Comparison of ENCODE assay signal across 14 cellular contexts in genomic region chr12:47097276-47097896, GRCh38. TPM values are rescaled to one million over a fixed set of nuclear protein-coding genes. Genes with fewer than 3 reads are reported as not detected.
DNase-seq lines count a peak whose midpoint lies in the region; ATAC-seq, FAIRE-seq and TF ChIP-seq lines count a peak whose summit lies in the region.
"Had no signal": no experiment of that assay in that cellular context is flagged by ENCODE, and none has a peak within 500 bp of the region (broad histone marks: within the 10 kb centered on the region; RNA-seq: fewer than 3 reads in every experiment).

No MANE protein-coding gene starts in this region.

- ATAC-seq in Right ventricle myocardium inferior: no peak
- ATAC-seq: activated CD8-positive, alpha-beta memory T cell treated with anti-CD3 and anti-CD28 coated beads, Interleukin-2, amount 10 ng/mL, durations not matched to agents 7 days and 5 days; upper lobe of right lung had no signal

- H3K27ac ChIP-seq in mesenchymal stem cell (ENCODE audit: low read length, poor library complexity, severe bottlenecking) (no peak overlapping the region), A673 (ENCODE audit: low read depth, low read length, poor library complexity, severe bottlenecking) (no peak overlapping the region), SJCRH30 (no peak overlapping the region)
- H3K27ac ChIP-seq: parathyroid adenoma, upper lobe of right lung had no signal

- H3K4me3 ChIP-seq in MG63 (no peak overlapping the region), bronchial epithelial cell (ENCODE audit: low read depth, low read length) (no peak overlapping the region), mesenchymal stem cell (ENCODE audit: insufficient read depth in 1 of 2, low read depth in 1 of 2, low read length in 2 of 2) (no peak overlapping the region), A673 (ENCODE audit: low read depth, low read length, poor library complexity, severe bottlenecking) (no peak overlapping the region), SJCRH30 (no peak overlapping the region)
- H3K4me3 ChIP-seq: upper lobe of right lung had no signal

- 58% methylated on average over 7 of the region's 7 CpGs for WGBS in mesenchymal stem cell

- peak overlapping the region in 1 of 2 experiments; percentile 93 for H2BK12ac ChIP-seq in mesenchymal stem cell (ENCODE audit: low read length in 2 of 2)

- peak overlapping the region in 1 of 2 experiments; percentile 64 for H3K4ac ChIP-seq in mesenchymal stem cell (ENCODE audit: low read depth in 1 of 2, low read length in 2 of 2)

- H3K27me3 ChIP-seq in MG63 (no peaks in the 10 kb centered on the region), bronchial epithelial cell (ENCODE audit: control insufficient read depth, insufficient read depth, low read length) (no peaks in the 10 kb centered on the region), mesenchymal stem cell (ENCODE audit: control insufficient read depth in 1 of 2, insufficient read depth in 1 of 2, low read length in 2 of 2) (no peaks in the 10 kb centered on the region), A673 (replicated peaks; ENCODE audit: insufficient read depth, low read depth, low read length, poor library complexity) (no peaks in the 10 kb centered on the region), SJCRH30 (no peaks in the 10 kb centered on the region)
- H3K27me3 ChIP-seq: BE2C, upper lobe of right lung had no signal

- H3K36me3 ChIP-seq in MG63: no peaks in the 10 kb centered on the region
- no peaks in the 10 kb centered on the region for H3K36me3 ChIP-seq in bronchial epithelial cell (ENCODE audit: control insufficient read depth, insufficient read depth, low read length)
- H3K36me3 ChIP-seq in mesenchymal stem cell (ENCODE audit: control insufficient read depth in 1 of 2, insufficient read depth in 2 of 2, low read depth in 1 of 2, low read length in 2 of 2): no peaks in the 10 kb centered on the region
- no peaks in the 10 kb centered on the region for H3K36me3 ChIP-seq in A673 (ENCODE audit: insufficient read depth, low read length, poor library complexity, severe bottlenecking)
- no peaks in the 10 kb centered on the region for H3K36me3 ChIP-seq in SJCRH30
- H3K36me3 ChIP-seq: BE2C, upper lobe of right lung had no signal

- no peak overlapping the region for H2BK15ac ChIP-seq in mesenchymal stem cell (ENCODE audit: low read depth, poor library complexity, severe bottlenecking)

- no peak overlapping the region for H2BK120ac ChIP-seq in mesenchymal stem cell (ENCODE audit: low read depth, low read length)

- no peak overlapping the region for H3K23ac ChIP-seq in mesenchymal stem cell (ENCODE audit: low read length in 2 of 2)

- no peak overlapping the region for H3K4me2 ChIP-seq in mesenchymal stem cell (ENCODE audit: low read length, poor library complexity, severe bottlenecking)

- FAIRE-seq in bronchial epithelial cell (lab: Jason Lieb, UNC): no peak

- H3K4me1 ChIP-seq in mesenchymal stem cell (ENCODE audit: control insufficient read depth, insufficient read depth, low read depth, low read length): no peaks in the 10 kb centered on the region
- no peaks in the 10 kb centered on the region for H3K4me1 ChIP-seq in A673 (ENCODE audit: insufficient read depth, low read length, poor library complexity, severe bottlenecking)
- H3K4me1 ChIP-seq in SJCRH30: no peaks in the 10 kb centered on the region
- H3K4me1 ChIP-seq: BE2C, parathyroid adenoma, upper lobe of right lung had no signal

- H3K9me3 ChIP-seq in MG63 (no peaks in the 10 kb centered on the region), mesenchymal stem cell (ENCODE audit: control insufficient read depth, low read length) (no peaks in the 10 kb centered on the region), A673 (ENCODE audit: low read depth, low read length, poor library complexity, severe bottlenecking) (no peaks in the 10 kb centered on the region), SJCRH30 (replicated peaks) (no peaks in the 10 kb centered on the region)
- H3K9me3 ChIP-seq: BE2C, upper lobe of right lung had no signal

- CTCF ChIA-PET in A673 (lab: Charles Lee): no interaction called here

- peak overlapping the region; percentile 13 to 58 for H3K18ac ChIP-seq in mesenchymal stem cell (ENCODE audit: low read depth in 1 of 2, low read length in 2 of 2)

- H3K14ac ChIP-seq in mesenchymal stem cell (ENCODE audit: low read length in 2 of 2): no peak overlapping the region

- no peak overlapping the region for H2AFZ ChIP-seq in mesenchymal stem cell (ENCODE audit: low read depth, low read length)
- H2AFZ ChIP-seq: parathyroid adenoma had no signal

- DNase-seq in AG09319 (ENCODE audit: extremely low read depth, low read depth) (peak; percentile 40), MG63 (peak; percentile 50), bronchial epithelial cell (ENCODE audit: low read depth) (peak; percentile 63), mesenchymal stem cell (peak; percentile 59), Right ventricle myocardium inferior (ENCODE audit: missing footprints) (no peak), A673 (ENCODE audit: low spot score) (no peak), SJCRH30 (no peak)
- DNase-seq in activated CD4-positive, alpha-beta T cell treated with anti-CD3 and anti-CD28 coated beads, Interleukin-2, amount 50 U/mL, for 4 hours: no peak
- DNase-seq: activated CD8-positive, alpha-beta memory T cell treated with anti-CD3 and anti-CD28 coated beads, Interleukin-2, amount 10 ng/mL, durations not matched to agents 7 days and 5 days; BE2C; KBM-7; NCI-H1694 treated with DMSO at 0.1 percent for 48 hours; upper lobe of right lung had no signal

- peak overlapping the region; percentile 50 for H4K91ac ChIP-seq in mesenchymal stem cell (ENCODE audit: low read length)

- H3K9ac ChIP-seq in mesenchymal stem cell (ENCODE audit: low read length): no peak overlapping the region
- H3K9ac ChIP-seq: parathyroid adenoma had no signal

- H3K79me1 ChIP-seq in mesenchymal stem cell (replicated peaks; ENCODE audit: low read length, poor library complexity, severe bottlenecking): peaks cover 1% of the 10 kb centered on the region

- no peak overlapping the region for H4K8ac ChIP-seq in mesenchymal stem cell (ENCODE audit: low read length)

- no TSS peak for BruUV-seq in A673 (replicated peaks; lab: Mats Ljungman, UMichigan)

- TF ChIP-seq CTCF in AG09319 (IDR thresholded peaks at IDR 0.05; ENCODE audit: low read depth, low read length) (no peak), bronchial epithelial cell (IDR thresholded peaks at IDR 0.05; ENCODE audit: insufficient read depth, low read length, severe bottlenecking) (no peak), A673 (conservative IDR thresholded peaks at IDR 0.05; ENCODE audit: low read depth, low read length) (no peak)

- H2AK5ac ChIP-seq in mesenchymal stem cell (ENCODE audit: low read length, severe bottlenecking): no peak overlapping the region

- no peak overlapping the region for H2BK5ac ChIP-seq in mesenchymal stem cell (ENCODE audit: low read depth, low read length, poor library complexity, severe bottlenecking)

- intact Hi-C loops in Right ventricle myocardium inferior (cut with DNase I) (no loop called here), A673 (cut with micrococcal nuclease; ENCODE audit: unreplicated experiment) (no loop called here)

- POLR2A ChIA-PET in A673 (lab: Charles Lee; ENCODE audit: low non-redundant PET): no interaction called here

RNA-seq across cellular contexts. Expression of gene AMIGO2, which starts 17.6 kb away (rescaled TPM):
- 6.3 and 10.5 TPM in 2 replicates for total RNA-seq in MG63 (2014; rRNA removed; shearing (Covaris generic); ENCODE audit: low replicate concordance)
- total RNA-seq in bronchial epithelial cell (3.7 and 61.1 TPM in 2 replicates), Right ventricle myocardium inferior (2.7 TPM), A673 (2021) (10.9 and 16.7 TPM in 2 replicates)
- polyA plus RNA-seq in mesenchymal stem cell (2013, experiment 1 of 2): 13.2 TPM
- 13.5 TPM for polyA plus RNA-seq in mesenchymal stem cell (2013, experiment 2 of 2)
- 4.3 and 4.4 TPM in 2 replicates for total RNA-seq in SJCRH30 (2014; rRNA removed; shearing (Covaris generic))

RNA-seq across cellular contexts. Expression of gene PCED1B, which starts 18.0 kb away (rescaled TPM):
- total RNA-seq in MG63 (2014; rRNA removed; shearing (Covaris generic); ENCODE audit: low replicate concordance): not detected in 2 replicates
- total RNA-seq in bronchial epithelial cell (0.51 and 1.3 TPM in 2 replicates), Right ventricle myocardium inferior (0.89 TPM), A673 (2021) (2.1 and 3.1 TPM in 2 replicates)
- 3.0 TPM for polyA plus RNA-seq in mesenchymal stem cell (2013, experiment 1 of 2)
- 2.4 TPM for polyA plus RNA-seq in mesenchymal stem cell (2013, experiment 2 of 2)
- 0.13 TPM in 1 of 2 replicates, not detected in the other for total RNA-seq in SJCRH30 (2014; rRNA removed; shearing (Covaris generic))

Comparison
In these comparisons a context has a peak if more than half of its experiments do, and no peak if none do; other contexts are left out.
1. DNase-seq: peak in AG09319 (single experiment), MG63 (single experiment), bronchial epithelial cell (single experiment) and mesenchymal stem cell (single experiment); none in Right ventricle myocardium inferior (single experiment), A673 (single experiment), SJCRH30 (0 of 2) and activated CD4-positive, alpha-beta T cell treated with anti-CD3 and anti-CD28 coated beads, Interleukin-2, amount 50 U/mL, for 4 hours (0 of 2).